Comparison of ENCODE assay signal across 9 cellular contexts in the genomic region with DNA sequence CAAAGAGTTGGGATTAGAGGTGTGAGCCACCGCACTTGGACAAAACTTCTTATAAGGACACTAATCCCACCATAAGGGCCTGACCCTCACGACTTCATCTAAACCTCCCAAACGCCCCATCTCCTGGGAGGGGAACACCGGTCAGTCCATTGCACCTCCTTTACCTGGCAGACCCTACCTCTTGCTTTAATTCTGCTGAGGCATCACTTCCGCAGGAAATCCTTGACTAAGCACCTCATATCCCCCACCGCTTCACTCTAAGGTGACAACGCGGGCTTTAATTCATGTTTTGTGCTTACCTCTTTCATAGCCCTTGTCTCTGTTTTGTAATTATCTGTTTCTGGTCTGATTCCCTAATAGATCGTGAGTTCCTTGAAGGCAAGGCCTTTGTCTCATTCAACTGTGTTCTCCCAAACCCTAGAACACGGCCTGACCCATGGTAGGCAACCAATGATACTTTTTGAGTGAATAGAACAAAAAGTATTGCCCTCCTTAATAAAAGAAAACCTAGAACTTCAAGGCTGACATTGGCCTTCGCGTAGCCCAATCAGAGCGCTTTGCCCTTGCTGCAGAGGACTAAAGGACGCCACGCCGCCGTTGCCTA. TPM values are rescaled to one million over a fixed set of nuclear protein-coding genes. Genes with fewer than 3 reads are reported as not detected.
DNase-seq lines count a peak whose midpoint lies in the region; ATAC-seq, FAIRE-seq and TF ChIP-seq lines count a peak whose summit lies in the region.
"Had no signal": no experiment of that assay in that cellular context is flagged by ENCODE, and none has a peak within 500 bp of the region (broad histone marks: within the 10 kb centered on the region; RNA-seq: fewer than 3 reads in every experiment).

No MANE protein-coding gene starts in this region.

- H3K27me3 ChIP-seq in GM23338 (ENCODE audit: insufficient read depth) (peaks cover 24% of the 10 kb centered on the region), Panc1 (ENCODE audit: control insufficient read depth, insufficient read depth, low read length) (no peaks in the 10 kb centered on the region), endothelial cell of umbilical vein (ENCODE audit: control insufficient read depth in 2 of 2, insufficient read depth in 2 of 2, low read length in 2 of 2) (no peaks in the 10 kb centered on the region), sigmoid colon (no peaks in the 10 kb centered on the region), foreskin keratinocyte (no peaks in the 10 kb centered on the region)

- H3K4me1 ChIP-seq in GM23338 (ENCODE audit: insufficient read depth) (no peaks in the 10 kb centered on the region; the same call in 1 of the 2 replicates), Panc1 (ENCODE audit: control insufficient read depth, insufficient read depth, low read length) (peaks cover 11% of the 10 kb centered on the region; the same call in 1 of the 2 replicates), endothelial cell of umbilical vein (ENCODE audit: control insufficient read depth, extremely low read depth, insufficient read depth, low read length) (no peaks in the 10 kb centered on the region), sigmoid colon (peaks cover 0 to 15% (median 9%) of the 10 kb centered on the region in 4 donors), foreskin keratinocyte (no peaks in the 10 kb centered on the region)

- intact Hi-C loops in Panc1 (cut with micrococcal nuclease; ENCODE audit: unreplicated experiment) (no loop called here), endothelial cell of umbilical vein (cut with micrococcal nuclease) (loop anchor here (1.0 to 2.0 kb wide), 4 partner anchors 19 to 123 kb away; a partner anchor contains a TSS), sigmoid colon (cut with DNase I) (loop anchor here (1.0 to 2.0 kb wide), 3 partner anchors 35 to 123 kb away; a partner anchor contains a TSS)

- WGBS in sigmoid colon, 2 donors = 36 to 41% methylated on average over 17 of the region's 17 CpGs

- no peak for TF ChIP-seq POLR2A in endothelial cell of umbilical vein (IDR thresholded peaks at IDR 0.05; ENCODE audit: low read depth, low read length)
- TF ChIP-seq POLR2A in sigmoid colon (IDR thresholded peaks at IDR 0.05) = no peak
- no peak for TF ChIP-seq POLR2A in erythroblast (IDR thresholded peaks at IDR 0.05; ENCODE audit: low read length)

- H3K4me2 ChIP-seq in GM23338 (peak overlapping the region; percentile 46; the same call in 1 of the 2 replicates), endothelial cell of umbilical vein (ENCODE audit: insufficient read depth, low read length) (no peak overlapping the region)

- no peaks in the 10 kb centered on the region for H3K36me3 Mint-ChIP-seq in GM23338 (ENCODE audit: low read depth)

- peaks cover 4% of the 10 kb centered on the region; the same call in 1 of the 2 replicates for H4K20me1 ChIP-seq in GM23338 (replicated peaks; ENCODE audit: insufficient read depth)
- no peaks in the 10 kb centered on the region for H4K20me1 ChIP-seq in endothelial cell of umbilical vein (replicated peaks; ENCODE audit: control insufficient read depth, extremely low read depth, insufficient read depth, low read length)

- in situ Hi-C loops in Panc1 (cut with HindIII; ENCODE audit: low pct_unique_long_range_greater_than_20kb, low sequenced_read_pairs) = no loop called here

- dilution Hi-C loops in endothelial cell of umbilical vein (cut with MboI; ENCODE audit: extremely low pct_ligation_motif_present, low sequenced_read_pairs) = no loop called here

- peaks cover 18% of the 10 kb centered on the region for H3K4me1 Mint-ChIP-seq in GM23338

- POLR2A ChIA-PET in Panc1 (lab: Charles Lee) (no interaction called here), endothelial cell of umbilical vein (lab: Charles Lee) (interaction anchor here (1.5 kb wide), 1 partner anchor 34 kb away, joined by 3 read pairs; no protein-coding TSS in a partner anchor)

- DNase-seq in GM23338 (ENCODE audit: low spot score) = no peak
- no peak for DNase-seq in Panc1 (ENCODE audit: low read depth, low spot score)
- DNase-seq in endothelial cell of umbilical vein (ENCODE audit: low read depth, low spot score) = no peak
- peak; percentile 50 for DNase-seq in sigmoid colon
- DNase-seq in foreskin keratinocyte = no peak
- no peak for DNase-seq in NCI-H2196 treated with DMSO at 0.1 percent for 48 hours (lab: John Stamatoyannopoulos, UW; ENCODE audit: unreplicated experiment)
- no peak for DNase-seq in erythroblast (lab: John Stamatoyannopoulos, UW)

- H3K4me3 ChIP-seq in GM23338 (no peak overlapping the region; the same call in 1 of the 2 replicates), Panc1 (ENCODE audit: low read depth in 2 of 2, low read length in 2 of 2) (peak overlapping the region; percentile 22 to 77; a peak in 3 of 4 replicates), endothelial cell of umbilical vein (replicated peaks in 1 of 3; ENCODE audit: insufficient read depth in 1 of 3, low read depth in 1 of 3, low read length in 3 of 3) (no peak overlapping the region), sigmoid colon (peak overlapping the region in 2 of 4 donors; percentile 96 to 100)

- ATAC-seq in GM23338 (no peak), Panc1 (no peak), foreskin keratinocyte (no peak), HG02970 (IDR thresholded peaks at IDR 0.05; ENCODE audit: low FRiP score, unreplicated experiment) (no peak)

- TF ChIP-seq EP300 in sigmoid colon (IDR thresholded peaks at IDR 0.05) = no peak

- H3K9me3 Mint-ChIP-seq in GM23338 = no peaks in the 10 kb centered on the region

- H3K27ac ChIP-seq in GM23338 (ENCODE audit: low read depth) = no peak overlapping the region
- H3K27ac ChIP-seq in Panc1 (ENCODE audit: low read length) = no peak overlapping the region
- no peak overlapping the region for H3K27ac ChIP-seq in endothelial cell of umbilical vein (ENCODE audit: insufficient read depth, low read depth, low read length)
- peak overlapping the region; percentile 89 to 98 (median 98) for H3K27ac ChIP-seq in sigmoid colon
- no peak overlapping the region for H3K27ac ChIP-seq in foreskin keratinocyte

- peaks cover 10% of the 10 kb centered on the region; the same call in 1 of the 2 replicates for H3F3A ChIP-seq in GM23338 (replicated peaks; ENCODE audit: low read depth)

- no peaks in the 10 kb centered on the region for H3K9me3 ChIP-seq in Panc1 (ENCODE audit: control insufficient read depth, insufficient read depth, low read depth, low read length)
- H3K9me3 ChIP-seq in endothelial cell of umbilical vein (replicated peaks; ENCODE audit: control insufficient read depth, insufficient read depth, low read length) = no peaks in the 10 kb centered on the region
- no peaks in the 10 kb centered on the region for H3K9me3 ChIP-seq in sigmoid colon

- no peaks in the 10 kb centered on the region for H3K9me1 ChIP-seq in endothelial cell of umbilical vein (replicated peaks; ENCODE audit: control insufficient read depth, extremely low read depth, insufficient read depth, low read length)

- H3K79me2 ChIP-seq in GM23338 (replicated peaks; ENCODE audit: insufficient read depth) = no peaks in the 10 kb centered on the region
- H3K79me2 ChIP-seq in endothelial cell of umbilical vein (ENCODE audit: control insufficient read depth, insufficient read depth, low read length) = no peaks in the 10 kb centered on the region

- H3K4me3 Mint-ChIP-seq in GM23338 = peak overlapping the region; percentile 73; the same call in 2 of the 3 replicates

- no peaks in the 10 kb centered on the region for H3K9me2 ChIP-seq in GM23338 (ENCODE audit: insufficient read depth)

- H3K27ac Mint-ChIP-seq in GM23338 = no peak overlapping the region

- CTCF ChIA-PET in Panc1 (lab: Charles Lee) = no interaction called here
- CTCF ChIA-PET in endothelial cell of umbilical vein (lab: Charles Lee) = interaction anchor here (0.7 to 1.7 kb wide), 9 partner anchors 12 to 691 kb away, joined by 3 to 9 read pairs (median 4); no protein-coding TSS in a partner anchor

- peaks cover 3% of the 10 kb centered on the region for H3K27me3 Mint-ChIP-seq in GM23338 (ENCODE audit: insufficient read depth, low read depth, poor library complexity)

- H3K36me3 ChIP-seq in GM23338 (ENCODE audit: insufficient read depth) (no peaks in the 10 kb centered on the region), Panc1 (ENCODE audit: control insufficient read depth, insufficient read depth, low read length) (no peaks in the 10 kb centered on the region; the same call in 1 of the 2 replicates), endothelial cell of umbilical vein (ENCODE audit: control insufficient read depth in 2 of 2, extremely low read depth in 1 of 2, insufficient read depth in 2 of 2, low read length in 2 of 2) (no peaks in the 10 kb centered on the region), sigmoid colon (no peaks in the 10 kb centered on the region)
- H3K36me3 ChIP-seq: cardiac muscle cell had no signal

- TF ChIP-seq CTCF in GM23338 (conservative IDR thresholded peaks at IDR 0.05; ENCODE audit: low read depth in 2 of 2) = no peak
- no peak for TF ChIP-seq CTCF in Panc1 (IDR thresholded peaks at IDR 0.05)
- TF ChIP-seq CTCF in endothelial cell of umbilical vein (IDR thresholded peaks at IDR 0.05; ENCODE audit: extremely low read depth in 1 of 2, insufficient read depth in 1 of 2, low read depth in 1 of 2, low read length in 2 of 2) = no peak
- no peak for TF ChIP-seq CTCF in sigmoid colon (IDR thresholded peaks at IDR 0.05)
- no peak for TF ChIP-seq CTCF in foreskin keratinocyte (conservative IDR thresholded peaks at IDR 0.05)

- H2AFZ ChIP-seq in GM23338 (no peak overlapping the region), endothelial cell of umbilical vein (ENCODE audit: low read depth, low read length) (peak overlapping the region; percentile 46)

- H3K9ac ChIP-seq in endothelial cell of umbilical vein (replicated peaks; ENCODE audit: extremely low read depth, insufficient read depth, low read length) = no peak overlapping the region

- FAIRE-seq in endothelial cell of umbilical vein (lab: Jason Lieb, UNC) = no peak

- BruUV-seq in Panc1 (replicated peaks; lab: Mats Ljungman, UMichigan) (no TSS peak), endothelial cell of umbilical vein (replicated peaks; lab: Mats Ljungman, UMichigan) (no TSS peak)

RNA-seq across cellular contexts. Expression of a gene that starts 0.5 kb away (rescaled TPM):
- total RNA-seq in GM23338 (2014; rRNA removed; shearing (Covaris generic)) = 1.6 and 2.3 TPM in 2 replicates
- polyA plus RNA-seq in GM23338 (2016; fragmentation: Nextera tagmentation; extraction: Ambion mirVana) (0.64 and 0.94 TPM in 2 replicates), endothelial cell of umbilical vein (10.2 and 10.8 TPM in 2 replicates), sigmoid colon (1 to 10 TPM in 2 of 3 donors, under 1 TPM in 1; 0.92 to 9.6 (median 6.0) TPM), foreskin keratinocyte (1.2 and 1.7 TPM in 2 replicates)
- total RNA-seq in Panc1 (2021; ENCODE audit: unreplicated experiment) (6.8 TPM), endothelial cell of umbilical vein (7.2 and 14.7 TPM in 2 replicates), sigmoid colon (10 to 100 TPM; 12.5 to 23.8 (median 15.9) TPM), foreskin keratinocyte (3.7 and 5.1 TPM in 2 replicates)
- 9.2 TPM for polyA plus RNA-seq in Panc1 (2012; ENCODE audit: insufficient read length)
- polyA plus RNA-seq in endothelial cell of umbilical vein (2011; cell fraction: cytosol; rRNA removed) = 5.4 and 7.7 TPM in 2 replicates
- polyA plus RNA-seq in endothelial cell of umbilical vein (2011; cell fraction: nucleus; rRNA removed) = 63.7 and 69.7 TPM in 2 replicates
- 5.1 and 7.8 TPM in 2 replicates for polyA plus RNA-seq in endothelial cell of umbilical vein (2012)
- 20.1 and 28.7 TPM in 2 replicates for polyA minus RNA-seq in endothelial cell of umbilical vein
- polyA minus RNA-seq in endothelial cell of umbilical vein (2011; cell fraction: cytosol; rRNA and poly(A)+ RNA removed) = 0.51 TPM
- 12.2 and 17.2 TPM in 2 replicates for polyA minus RNA-seq in endothelial cell of umbilical vein (2011; cell fraction: nucleus; rRNA and poly(A)+ RNA removed)

RNA-seq across cellular contexts. Expression of a gene that starts 36.0 kb away (rescaled TPM):
- total RNA-seq in GM23338 (2014; rRNA removed; shearing (Covaris generic)) = 18.8 and 34.7 TPM in 2 replicates
- polyA plus RNA-seq in GM23338 (2016; fragmentation: Nextera tagmentation; extraction: Ambion mirVana) (14.8 and 15.6 TPM in 2 replicates), endothelial cell of umbilical vein (36.8 and 57.6 TPM in 2 replicates), sigmoid colon (10 to 100 TPM; 13.2 to 45.5 (median 22.8) TPM), foreskin keratinocyte (5.0 and 14.0 TPM in 2 replicates)
- total RNA-seq in Panc1 (2021; ENCODE audit: unreplicated experiment) (44.7 TPM), endothelial cell of umbilical vein (21.5 and 27.8 TPM in 2 replicates), sigmoid colon (10 to 100 TPM; 16.6 to 41.7 (median 29.9) TPM), foreskin keratinocyte (4.2 and 10.4 TPM in 2 replicates)
- polyA plus RNA-seq in Panc1 (2012; ENCODE audit: insufficient read length) = 61.2 TPM
- polyA plus RNA-seq in endothelial cell of umbilical vein (2011; cell fraction: cytosol; rRNA removed) = 20.8 and 30.0 TPM in 2 replicates
- 14.0 and 15.1 TPM in 2 replicates for polyA plus RNA-seq in endothelial cell of umbilical vein (2011; cell fraction: nucleus; rRNA removed)
- polyA plus RNA-seq in endothelial cell of umbilical vein (2012) = 25.5 and 27.1 TPM in 2 replicates
- 9.7 and 10.2 TPM in 2 replicates for polyA minus RNA-seq in endothelial cell of umbilical vein
- 3.6 TPM for polyA minus RNA-seq in endothelial cell of umbilical vein (2011; cell fraction: cytosol; rRNA and poly(A)+ RNA removed)
- polyA minus RNA-seq in endothelial cell of umbilical vein (2011; cell fraction: nucleus; rRNA and poly(A)+ RNA removed) = 2.7 TPM in 2 replicates

Comparison
In these comparisons a context has a peak if more than half of its experiments do, and no peak if none do; other contexts are left out.
1. H3K27ac ChIP-seq: peak in sigmoid colon (4 of 4); none in GM23338 (single experiment), Panc1 (single experiment), endothelial cell of umbilical vein (single experiment) and foreskin keratinocyte (single experiment).
2. H3K4me3 ChIP-seq: peak in Panc1 (2 of 2); none in GM23338 (single experiment) and endothelial cell of umbilical vein (0 of 3).